ENCODE assay signal across 16 cellular contexts in genomic region chr4:122131562-122132157, GRCh38. TPM values are rescaled to one million over a fixed set of nuclear protein-coding genes. Genes with fewer than 3 reads are reported as not detected.
DNase-seq lines count a peak whose midpoint lies in the region; ATAC-seq and TF ChIP-seq lines count a peak whose summit lies in the region.
"Had no signal": no experiment of that assay in that cellular context is flagged by ENCODE, and none has a peak within 500 bp of the region (broad histone marks: within the 10 kb centered on the region; RNA-seq: fewer than 3 reads in every experiment).

No MANE protein-coding gene starts in this region.

- no peaks in the 10 kb centered on the region for H3K36me3 ChIP-seq in ascending aorta
- no peaks in the 10 kb centered on the region for H3K36me3 ChIP-seq in WERI-Rb-1
- H3K36me3 ChIP-seq: cardiac muscle cell, uterus had no signal

- H3K27ac Mint-ChIP-seq in activated naive CD4-positive, alpha-beta T cell treated with anti-CD3 and anti-CD28 coated beads, Interleukin-2, amount 50 U/mL, for 72 hours: peak overlapping the region; percentile 5 to 12
- peak overlapping the region; percentile 58 for H3K27ac Mint-ChIP-seq in activated T-helper 2 cell treated with anti-CD3 and anti-CD28 coated beads, Interferon-gamma antibody, Interleukin-2, Interleukin-4, amounts not matched to agents 10 μg/mL and 5 μg/mL and 100 μg/mL, durations not matched to agents 14 hours and 24 hours and 36 hours
- H3K27ac Mint-ChIP-seq: IgD-negative memory B cell had no signal

- no peak overlapping the region for H3K4me3 Mint-ChIP-seq in activated T-helper 2 cell treated with anti-CD3 and anti-CD28 coated beads, Interferon-gamma antibody, Interleukin-2, Interleukin-4, amounts not matched to agents 10 μg/mL and 5 μg/mL and 100 μg/mL, durations not matched to agents 14 hours and 24 hours and 36 hours (ENCODE audit: low read depth)
- H3K4me3 Mint-ChIP-seq: activated T-cell treated with anti-CD3 and anti-CD28 coated beads, Interleukin-2, amount 50 U/mL, for 4 hours had no signal

- H3K27ac ChIP-seq in ascending aorta: no peak overlapping the region
- no peak overlapping the region for H3K27ac ChIP-seq in WERI-Rb-1
- H3K27ac ChIP-seq: cardiac muscle cell, uterus had no signal

- H3K27me3 Mint-ChIP-seq in activated T-helper 2 cell treated with anti-CD3 and anti-CD28 coated beads, Interferon-gamma antibody, Interleukin-2, Interleukin-4, amounts not matched to agents 10 μg/mL and 5 μg/mL and 100 μg/mL, durations not matched to agents 14 hours and 24 hours and 36 hours (ENCODE audit: low read depth): peaks cover 2% of the 10 kb centered on the region

- peaks cover 4 to 13% of the 10 kb centered on the region in 2 donors for H3K9me3 Mint-ChIP-seq in activated naive CD4-positive, alpha-beta T cell treated with anti-CD3 and anti-CD28 coated beads, Interleukin-2, amount 50 U/mL, for 72 hours
- H3K9me3 Mint-ChIP-seq in activated T-helper 2 cell treated with anti-CD3 and anti-CD28 coated beads, Interferon-gamma antibody, Interleukin-2, Interleukin-4, amounts not matched to agents 10 μg/mL and 5 μg/mL and 100 μg/mL, durations not matched to agents 14 hours and 24 hours and 36 hours: peaks cover 27% of the 10 kb centered on the region

- no peaks in the 10 kb centered on the region for H3K4me1 ChIP-seq in ascending aorta
- H3K4me1 ChIP-seq: uterus had no signal

- H3K4me1 Mint-ChIP-seq in activated T-helper 2 cell treated with anti-CD3 and anti-CD28 coated beads, Interferon-gamma antibody, Interleukin-2, Interleukin-4, amounts not matched to agents 10 μg/mL and 5 μg/mL and 100 μg/mL, durations not matched to agents 14 hours and 24 hours and 36 hours (ENCODE audit: low read depth): peaks cover 29% of the 10 kb centered on the region

- no peak overlapping the region for H3K4me3 ChIP-seq in ascending aorta
- H3K4me3 ChIP-seq in WERI-Rb-1 (ENCODE audit: low read depth, low read length): no peak overlapping the region
- H3K4me3 ChIP-seq: cardiac muscle cell, uterus had no signal

- TF ChIP-seq CTCF in ascending aorta (IDR thresholded peaks at IDR 0.05): no peak
- no peak for TF ChIP-seq CTCF in WERI-Rb-1 (IDR thresholded peaks at IDR 0.05; ENCODE audit: low read depth, low read length)

- H3K27me3 ChIP-seq in ascending aorta (no peaks in the 10 kb centered on the region), WERI-Rb-1 (ENCODE audit: insufficient read depth, low read depth, severe bottlenecking) (no peaks in the 10 kb centered on the region)
- H3K27me3 ChIP-seq: uterus had no signal

- H3K9me3 ChIP-seq in ascending aorta: no peaks in the 10 kb centered on the region
- no peaks in the 10 kb centered on the region for H3K9me3 ChIP-seq in WERI-Rb-1 (ENCODE audit: severe bottlenecking)
- H3K9me3 ChIP-seq: uterus had no signal

- ATAC-seq in activated naive CD4-positive, alpha-beta T cell treated with anti-CD3 and anti-CD28 coated beads, Interleukin-2, amount 50 U/mL, for 72 hours: peak; percentile 58 to 86
- ATAC-seq in HG03135 (IDR thresholded peaks at IDR 0.05; ENCODE audit: unreplicated experiment): peak; percentile 73

- DNase-seq in activated naive CD4-positive, alpha-beta T cell treated with anti-CD3 and anti-CD28 coated beads, Interleukin-2, amount 50 U/mL, for 72 hours (ENCODE audit: low spot score in 2 of 2): no peak
- DNase-seq in activated naive CD4-positive, alpha-beta T cell treated with Interleukin-2 at 50 U/mL for 16 hours: no peak
- DNase-seq in activated T-helper 2 cell treated with anti-CD3 and anti-CD28 coated beads, Interferon-gamma antibody, Interleukin-2, Interleukin-4, amounts not matched to agents 10 μg/mL and 5 μg/mL and 100 μg/mL, durations not matched to agents 14 hours and 24 hours and 36 hours (ENCODE audit: low spot score): no peak
- no peak for DNase-seq in D341Med (ENCODE audit: low spot score)
- no peak for DNase-seq in ascending aorta (ENCODE audit: low spot score in 2 of 2)
- no peak for DNase-seq in Ammon's horn (ENCODE audit: low spot score)
- no peak for DNase-seq in WERI-Rb-1
- DNase-seq: activated T-cell treated with anti-CD3 and anti-CD28 coated beads, Interleukin-2, amount 50 U/mL, for 4 hours; NCI-H2227 treated with DMSO at 0.1 percent for 48 hours; occipital lobe; stimulated activated CD4-positive, alpha-beta T cell treated with anti-CD3 and anti-CD28 coated beads, Interleukin-15, amount 100 ng/mL, for 24 hours; stimulated activated CD8-positive, alpha-beta memory T cell treated with anti-CD3 and anti-CD28 coated beads, Interleukin-4, amount 100 ng/mL, for 48 hours; uterus had no signal

- intact Hi-C loops in activated T-helper 2 cell treated with anti-CD3 and anti-CD28 coated beads, Interferon-gamma antibody, Interleukin-2, Interleukin-4, amounts not matched to agents 10 μg/mL and 5 μg/mL and 100 μg/mL, durations not matched to agents 14 hours and 24 hours and 36 hours (cut with micrococcal nuclease): loop anchor here (2.0 kb wide), 1 partner anchor 21 kb away; the partner anchor contains the start of gene BLTP1
- intact Hi-C loops in ascending aorta (cut with DNase I): no loop called here

- H3K36me3 Mint-ChIP-seq in activated naive CD4-positive, alpha-beta T cell treated with anti-CD3 and anti-CD28 coated beads, Interleukin-2, amount 50 U/mL, for 72 hours: peaks cover 0 to 23% of the 10 kb centered on the region in 2 donors
- peaks cover 28% of the 10 kb centered on the region for H3K36me3 Mint-ChIP-seq in activated T-helper 2 cell treated with anti-CD3 and anti-CD28 coated beads, Interferon-gamma antibody, Interleukin-2, Interleukin-4, amounts not matched to agents 10 μg/mL and 5 μg/mL and 100 μg/mL, durations not matched to agents 14 hours and 24 hours and 36 hours (ENCODE audit: low read depth)
- H3K36me3 Mint-ChIP-seq: IgD-negative memory B cell had no signal

RNA-seq across cellular contexts. Expression of gene BLTP1, which starts 20.5 kb away (rescaled TPM):
- total RNA-seq in activated naive CD4-positive, alpha-beta T cell treated with anti-CD3 and anti-CD28 coated beads, Interleukin-2, amount 50 U/mL, for 72 hours: 10 to 100 TPM; 34.9 to 43.6 TPM
- 28.1 and 32.6 TPM in 2 replicates for total RNA-seq in activated T-helper 2 cell treated with anti-CD3 and anti-CD28 coated beads, Interferon-gamma antibody, Interleukin-2, Interleukin-4, amounts not matched to agents 10 μg/mL and 5 μg/mL and 100 μg/mL, durations not matched to agents 14 hours and 24 hours and 36 hours
- 188 TPM for total RNA-seq in ascending aorta
